ENCODE assay signal across 8 cellular contexts in genomic region chr3:134527037-134527436, GRCh38. TPM values are rescaled to one million over a fixed set of nuclear protein-coding genes. Genes with fewer than 3 reads are reported as not detected.
DNase-seq lines count a peak whose midpoint lies in the region; ATAC-seq and TF ChIP-seq lines count a peak whose summit lies in the region.

No MANE protein-coding gene starts in this region.

- H3K9me3 ChIP-seq in PC-9 (ENCODE audit: insufficient read depth, low read depth), result peaks cover 11% of the 10 kb centered on the region

- peaks cover 21% of the 10 kb centered on the region for H3K9me3 Mint-ChIP-seq in glutamatergic neuron (ENCODE audit: unreplicated experiment)

- no peak overlapping the region for H3K27ac ChIP-seq in PC-9

- H3K27me3 Mint-ChIP-seq in glutamatergic neuron (ENCODE audit: unreplicated experiment), result no peaks in the 10 kb centered on the region

- H4K20me1 ChIP-seq in PC-9 (ENCODE audit: insufficient read depth), result 0 out of 2 replicates have a peak, but pooled peaks cover 3% of the 10 kb centered on the region

- CTCF ChIA-PET in PC-9 (lab: Charles Lee), result no interaction called here

- H3K9me2 ChIP-seq in PC-9 (ENCODE audit: insufficient read depth), result no peaks in the 10 kb centered on the region

- POLR2A ChIA-PET in PC-9 (lab: Charles Lee; ENCODE audit: unreplicated experiment), result no interaction called here

- no TSS peak for BruUV-seq in PC-9 (replicated peaks; lab: Mats Ljungman, UMichigan)

- ATAC-seq in HG03442 (IDR thresholded peaks at IDR 0.05; ENCODE audit: unreplicated experiment) (no peak), HG02678 (IDR thresholded peaks at IDR 0.05; ENCODE audit: unreplicated experiment) (no peak), GM19023 (IDR thresholded peaks at IDR 0.05; ENCODE audit: unreplicated experiment) (no peak)

- no peaks in the 10 kb centered on the region for H3F3A ChIP-seq in PC-9 (ENCODE audit: insufficient read depth, low read depth)

- H3K4me2 ChIP-seq in PC-9, result no peak overlapping the region

- H3K4me1 ChIP-seq in PC-9 (replicated peaks; ENCODE audit: insufficient read depth), result no peaks in the 10 kb centered on the region

- no peak overlapping the region for H3K4me3 ChIP-seq in PC-9

- TF ChIP-seq CTCF in PC-9 (conservative IDR thresholded peaks at IDR 0.05), result peak; percentile 34; the same call in 1 of the 2 replicates
- no peak for TF ChIP-seq CTCF in glutamatergic neuron (IDR thresholded peaks at IDR 0.05; ENCODE audit: partially characterized antibody, unreplicated experiment)

- no peak overlapping the region for H3K27ac Mint-ChIP-seq in glutamatergic neuron (ENCODE audit: unreplicated experiment)

- no peaks in the 10 kb centered on the region for H3K4me1 Mint-ChIP-seq in glutamatergic neuron (ENCODE audit: low read depth, unreplicated experiment)

- peak; percentile 5 for DNase-seq in stimulated activated CD4-positive, alpha-beta T cell treated with anti-CD3 and anti-CD28 coated beads, Interleukin-4, amount 100 ng/mL, for 1 hour
- no peak for DNase-seq in stimulated activated CD4-positive, alpha-beta T cell treated with anti-CD3 and anti-CD28 coated beads, Interleukin-4, amount 100 ng/mL, for 24 hours
- DNase-seq in PC-9 (no peak), glutamatergic neuron (peak; percentile 48), NCI-H524 treated with DMSO at 0.1 percent for 48 hours (lab: John Stamatoyannopoulos, UW) (no peak)

- H2AFZ ChIP-seq in PC-9, result no peak overlapping the region

- H3K27me3 ChIP-seq in PC-9 (ENCODE audit: insufficient read depth, low read depth), result no peaks in the 10 kb centered on the region

- peaks cover 3% of the 10 kb centered on the region; the same call in 1 of the 2 replicates for H3K79me2 ChIP-seq in PC-9 (ENCODE audit: low read depth)

- H3K4me3 Mint-ChIP-seq in glutamatergic neuron (ENCODE audit: unreplicated experiment), result no peak overlapping the region

- intact Hi-C loops in PC-9 (cut with micrococcal nuclease; ENCODE audit: unreplicated experiment), result no loop called here

- peaks cover 40% of the 10 kb centered on the region for H3K36me3 Mint-ChIP-seq in glutamatergic neuron (ENCODE audit: unreplicated experiment)

- H3K36me3 ChIP-seq in PC-9 (ENCODE audit: low read depth), result no peaks in the 10 kb centered on the region

RNA-seq across cellular contexts. Expression of gene CEP63, which starts 41.2 kb away (rescaled TPM):
- total RNA-seq in PC-9 (2021), result 28.5 and 31.5 TPM in 2 replicates
- total RNA-seq in glutamatergic neuron (ENCODE audit: unreplicated experiment), result 37.8 TPM

RNA-seq across cellular contexts. Expression of gene ANAPC13, which starts 41.3 kb away (rescaled TPM):
- 52.7 and 61.8 TPM in 2 replicates for total RNA-seq in PC-9 (2021)
- total RNA-seq in glutamatergic neuron (ENCODE audit: unreplicated experiment), result 70.0 TPM

Comparison
In these comparisons a context has a peak if more than half of its experiments do, and no peak if none do; other contexts are left out.
1. DNase-seq: peak in stimulated activated CD4-positive, alpha-beta T cell treated with anti-CD3 and anti-CD28 coated beads, Interleukin-4, amount 100 ng/mL, for 1 hour (single experiment) and glutamatergic neuron (single experiment); none in stimulated activated CD4-positive, alpha-beta T cell treated with anti-CD3 and anti-CD28 coated beads, Interleukin-4, amount 100 ng/mL, for 24 hours (single experiment), PC-9 (0 of 2) and NCI-H524 treated with DMSO at 0.1 percent for 48 hours (single experiment).